Comparison of ENCODE assay signal across 18 cellular contexts in the genomic region with DNA sequence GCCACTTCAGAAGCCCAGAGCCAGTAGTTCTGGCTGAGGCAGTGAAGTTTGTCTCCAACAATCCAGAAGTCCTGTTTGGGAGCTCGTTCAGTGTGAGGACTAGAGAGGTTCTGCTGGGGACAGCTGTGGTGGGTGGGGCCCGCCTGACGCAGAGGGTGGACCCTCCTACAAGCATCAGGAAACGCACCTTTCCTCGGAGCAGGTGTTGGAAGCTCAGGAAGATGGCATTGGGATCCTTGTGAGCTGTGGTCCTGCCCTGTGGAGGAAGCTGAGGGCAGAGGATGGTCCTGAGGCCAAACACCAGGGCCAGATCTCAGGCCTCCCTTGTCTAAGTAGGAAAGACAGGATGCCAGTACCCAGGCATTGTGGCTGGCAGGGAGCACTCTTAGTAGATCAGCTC. TPM values are rescaled to one million over a fixed set of nuclear protein-coding genes. Genes with fewer than 3 reads are reported as not detected.
"Had no signal": no experiment of that assay in that cellular context is flagged by ENCODE, and none has a peak within 500 bp of the region (broad histone marks: within the 10 kb centered on the region; RNA-seq: fewer than 3 reads in every experiment).

No MANE protein-coding gene starts in this region.

- H3K36me3 ChIP-seq: thoracic aorta had no signal

- H3K4me3 Mint-ChIP-seq: naive thymus-derived CD8-positive, alpha-beta T cell had no signal

- ATAC-seq: gastrocnemius medialis; naive thymus-derived CD8-positive, alpha-beta T cell; pancreas had no signal

- H3K27ac ChIP-seq: gastrocnemius medialis, heart right ventricle, pancreas, stomach, thoracic aorta, transverse colon had no signal

- H3K27me3 ChIP-seq: gastrocnemius medialis, pancreas had no signal

- H3K4me3 ChIP-seq: coronary artery, gastrocnemius medialis, heart right ventricle, pancreas, skin epidermis, stomach, thoracic aorta, transverse colon had no signal

- H3K9me3 ChIP-seq: gastrocnemius medialis, heart right ventricle, pancreas, stomach, thoracic aorta, transverse colon had no signal

- DNase-seq: caudate nucleus; effector CD4-positive, alpha-beta T cell; heart right ventricle; hypothalamus; left ventricle myocardium superior; mesendoderm; naive thymus-derived CD8-positive, alpha-beta T cell; stimulated activated naive CD4-positive, alpha-beta T cell; stomach; substantia nigra; transverse colon had no signal

- H3K27ac Mint-ChIP-seq: progenitor cell of endocrine pancreas had no signal

- H3K9me3 Mint-ChIP-seq: naive thymus-derived CD8-positive, alpha-beta T cell had no signal

RNA-seq across cellular contexts. Expression of gene THPO, which starts 5.1 kb away (rescaled TPM):
- total RNA-seq: lung microvascular endothelial cell; naive thymus-derived CD8-positive, alpha-beta T cell; stomach; transverse colon had no signal
- polyA plus RNA-seq: naive thymus-derived CD8-positive, alpha-beta T cell had no signal

RNA-seq across cellular contexts. Expression of gene CHRD, which starts 6.9 kb away (rescaled TPM):
- total RNA-seq: naive thymus-derived CD8-positive, alpha-beta T cell had no signal
- polyA plus RNA-seq: naive thymus-derived CD8-positive, alpha-beta T cell had no signal
